ENCODE assay signal across 8 cellular contexts in the genomic region with DNA sequence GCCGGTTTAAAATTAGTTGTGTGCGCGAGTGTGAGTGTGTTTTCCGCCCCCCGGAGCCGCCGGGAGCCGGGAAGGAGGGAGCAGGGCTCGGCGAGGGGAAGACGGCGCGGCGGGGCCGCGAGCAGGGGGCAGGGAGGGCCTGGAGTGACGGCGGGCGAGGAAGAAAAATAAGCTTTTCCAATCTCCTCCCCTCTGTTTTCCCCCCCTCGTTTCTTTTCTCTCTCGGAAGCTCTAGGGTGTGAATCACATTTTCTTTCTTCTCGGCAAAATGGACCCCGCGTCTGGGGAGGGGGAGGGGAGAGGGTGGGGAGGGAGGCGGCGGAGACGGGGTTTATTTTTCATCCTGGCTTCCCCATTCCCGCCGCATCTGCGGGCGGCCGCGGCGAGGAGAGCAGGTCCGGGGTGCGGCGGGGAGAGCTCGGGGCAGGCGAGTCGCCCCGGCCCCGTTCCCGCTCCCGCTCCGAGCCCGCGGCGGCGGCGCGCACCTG. TPM values are rescaled to one million over a fixed set of nuclear protein-coding genes. Genes with fewer than 3 reads are reported as not detected.
DNase-seq lines count a peak whose midpoint lies in the region; ATAC-seq and TF ChIP-seq lines count a peak whose summit lies in the region.

No MANE protein-coding gene starts in this region.

- H3K4me1 ChIP-seq in SJSA1 (replicated peaks) (peaks cover 30% of the 10 kb centered on the region), gastroesophageal sphincter (peaks cover 0 to 51% (median 25%) of the 10 kb centered on the region in 3 donors), neutrophil (ENCODE audit: control insufficient read depth in 1 of 2, insufficient read depth in 1 of 2, low read depth in 1 of 2, low read length in 1 of 2) (peaks cover 34 to 40% of the 10 kb centered on the region in 2 experiments), subcutaneous abdominal adipose tissue (ENCODE audit: control insufficient read depth in 5 of 5, insufficient read depth in 5 of 5, low read length in 5 of 5) (peaks cover 0 to 37% (median 33%) of the 10 kb centered on the region in 5 donors)

- peak overlapping the region; percentile 81 for H3K4me3 Mint-ChIP-seq in activated naive CD4-positive, alpha-beta T cell treated with anti-CD3 and anti-CD28 coated beads for 36 hours

- H3K27ac Mint-ChIP-seq in activated naive CD4-positive, alpha-beta T cell treated with anti-CD3 and anti-CD28 coated beads for 36 hours, result peak overlapping the region; percentile 100

- peaks cover 29% of the 10 kb centered on the region for H3K36me3 ChIP-seq in SJSA1
- H3K36me3 ChIP-seq in gastroesophageal sphincter, result no peaks in the 10 kb centered on the region
- H3K36me3 ChIP-seq in neutrophil, result no peaks in the 10 kb centered on the region
- no peaks in the 10 kb centered on the region for H3K36me3 ChIP-seq in subcutaneous abdominal adipose tissue (ENCODE audit: control insufficient read depth in 5 of 5, insufficient read depth in 5 of 5, low read length in 5 of 5)

- TF ChIP-seq POLR2A in gastroesophageal sphincter (IDR thresholded peaks at IDR 0.05), result peak; percentile 94 to 95

- DNase-seq in AML-193 (lab: John Stamatoyannopoulos, UW) (peak; percentile 62 to 83), M059J (ENCODE audit: low read depth) (peak; percentile 89), SJSA1 (ENCODE audit: low read depth in 1 of 2, low spot score in 2 of 2) (peak; percentile 92 to 95)
- DNase-seq in activated naive CD4-positive, alpha-beta T cell treated with anti-CD3 and anti-CD28 coated beads for 36 hours, result peak; percentile 75

- H3K9me3 Mint-ChIP-seq in activated naive CD4-positive, alpha-beta T cell treated with anti-CD3 and anti-CD28 coated beads for 36 hours, result no peaks in the 10 kb centered on the region

- H3K9me3 ChIP-seq in SJSA1 (replicated peaks) (peaks cover 4% of the 10 kb centered on the region; the same call in 1 of the 2 replicates), gastroesophageal sphincter (no peaks in the 10 kb centered on the region), neutrophil (no peaks in the 10 kb centered on the region), subcutaneous abdominal adipose tissue (ENCODE audit: control insufficient read depth in 5 of 5, low read length in 5 of 5) (no peaks in the 10 kb centered on the region)

- H3K27me3 ChIP-seq in SJSA1 (replicated peaks) (no peaks in the 10 kb centered on the region), gastroesophageal sphincter (no peaks in the 10 kb centered on the region), neutrophil (no peaks in the 10 kb centered on the region), subcutaneous abdominal adipose tissue (ENCODE audit: control insufficient read depth in 5 of 5, insufficient read depth in 4 of 5, low read length in 5 of 5) (no peaks in the 10 kb centered on the region)

- H3K4me3 ChIP-seq in SJSA1 (peak overlapping the region; percentile 99), gastroesophageal sphincter (peak overlapping the region; percentile 63 to 79), neutrophil (ENCODE audit: low read depth in 1 of 2, low read length in 1 of 2) (peak overlapping the region; percentile 69 to 99), subcutaneous abdominal adipose tissue (ENCODE audit: low read depth in 1 of 5, low read length in 5 of 5) (peak overlapping the region in 4 of 5 donors; percentile 69 to 94 (median 94))

- TF ChIP-seq CTCF in gastroesophageal sphincter (IDR thresholded peaks at IDR 0.05) (peak in 3 of 4 experiments; percentile 8 to 22 (median 11)), neutrophil (IDR thresholded peaks at IDR 0.05) (no peak)

- CTCF ChIA-PET in activated naive CD4-positive, alpha-beta T cell treated with anti-CD3 and anti-CD28 coated beads for 36 hours (lab: Charles Lee), result interaction anchor here (1.1 to 1.2 kb wide), 2 partner anchors 12 to 57 kb away, joined by 3 to 4 read pairs; no protein-coding TSS in a partner anchor

- peak overlapping the region; percentile 100 for H3K27ac ChIP-seq in SJSA1
- H3K27ac ChIP-seq in gastroesophageal sphincter, result peak overlapping the region; percentile 93 to 100 (median 98)
- H3K27ac ChIP-seq in neutrophil, result peak overlapping the region; percentile 100
- peak overlapping the region; percentile 99 for H3K27ac ChIP-seq in subcutaneous abdominal adipose tissue (ENCODE audit: low read depth, low read length)

- peaks cover 26% of the 10 kb centered on the region for H3K4me1 Mint-ChIP-seq in activated naive CD4-positive, alpha-beta T cell treated with anti-CD3 and anti-CD28 coated beads for 36 hours (ENCODE audit: low read depth)

- intact Hi-C loops in activated naive CD4-positive, alpha-beta T cell treated with anti-CD3 and anti-CD28 coated beads for 36 hours (cut with micrococcal nuclease), result loop anchor here (1.0 to 5.0 kb wide), 6 partner anchors 8 to 995 kb away; partner anchors contain the start of genes CNPY3, KLC4, MRPL2 and TBCC

- TF ChIP-seq EP300 in gastroesophageal sphincter (IDR thresholded peaks at IDR 0.05), result no peak

- ATAC-seq in GM19324 (IDR thresholded peaks at IDR 0.05; ENCODE audit: low FRiP score, unreplicated experiment) (peak; percentile 27), gastroesophageal sphincter (peak; percentile 80)

- H3K36me3 Mint-ChIP-seq in activated naive CD4-positive, alpha-beta T cell treated with anti-CD3 and anti-CD28 coated beads for 36 hours (ENCODE audit: low read depth), result peaks cover 10% of the 10 kb centered on the region

- H3K27me3 Mint-ChIP-seq in activated naive CD4-positive, alpha-beta T cell treated with anti-CD3 and anti-CD28 coated beads for 36 hours (ENCODE audit: low read depth), result no peaks in the 10 kb centered on the region

- peak overlapping the region; percentile 38 to 100 (median 88) for H3K9ac ChIP-seq in subcutaneous abdominal adipose tissue (ENCODE audit: low read length in 5 of 5)

- 0 to 3% methylated on average over 5 to 9 of the region's 51 CpGs for WGBS in gastroesophageal sphincter (ENCODE audit: low coverage in 1 of 2), 2 donors

RNA-seq across cellular contexts. Expression of gene BICRAL, which starts 0.9 kb away (rescaled TPM):
- 5.4 and 7.5 TPM in 2 replicates for total RNA-seq in M059J (2014; rRNA removed; shearing (Covaris generic))
- 2.2 and 4.0 TPM in 2 replicates for total RNA-seq in SJSA1 (2014; rRNA removed; shearing (Covaris generic))
- 1 to 10 TPM; 7.8 to 7.9 TPM for total RNA-seq in activated naive CD4-positive, alpha-beta T cell treated with anti-CD3 and anti-CD28 coated beads for 36 hours
- 10 to 100 TPM; 13.9 to 28.5 (median 23.2) TPM for total RNA-seq in gastroesophageal sphincter

RNA-seq across cellular contexts. Expression of gene TBCC, which starts 36.8 kb away (rescaled TPM):
- 46.2 and 62.8 TPM in 2 replicates for total RNA-seq in M059J (2014; rRNA removed; shearing (Covaris generic))
- total RNA-seq in SJSA1 (2014; rRNA removed; shearing (Covaris generic)), result 51.0 and 73.6 TPM in 2 replicates
- total RNA-seq in activated naive CD4-positive, alpha-beta T cell treated with anti-CD3 and anti-CD28 coated beads for 36 hours, result 10 to 100 TPM; 12.6 to 12.9 TPM
- total RNA-seq in gastroesophageal sphincter, result 10 to 100 TPM; 32.0 to 44.2 (median 37.4) TPM

Comparison
In these comparisons a context has a peak if more than half of its experiments do, and no peak if none do; other contexts are left out.
1. Peak in every context shown above with its lines: DNase-seq, ATAC-seq, H3K4me3 ChIP-seq and H3K27ac ChIP-seq.